Comparison of ENCODE assay signal across 19 cellular contexts in the genomic region with DNA sequence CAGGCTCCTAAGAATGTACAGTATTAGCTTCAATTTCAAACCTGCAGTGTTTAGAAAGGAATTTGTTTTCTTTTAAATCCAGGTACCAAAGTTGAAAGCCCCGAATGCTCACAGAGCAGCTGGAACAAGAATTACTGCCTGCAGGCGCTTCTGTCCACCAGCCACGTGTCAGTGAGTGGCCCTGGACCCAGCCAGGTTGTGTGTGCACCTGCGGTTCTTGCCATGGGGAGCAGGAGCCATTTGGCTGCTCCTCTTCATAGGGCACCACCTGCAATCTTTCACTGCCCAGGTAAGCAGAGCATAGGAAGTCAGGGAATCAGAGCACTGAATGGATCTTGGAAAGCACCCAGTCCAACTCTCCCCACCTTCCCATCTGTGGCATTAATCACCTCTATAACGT.
"Had no signal": no experiment of that assay in that cellular context is flagged by ENCODE, and none has a peak within 500 bp of the region (broad histone marks: within the 10 kb centered on the region; RNA-seq: fewer than 3 reads in every experiment).

No MANE protein-coding gene starts in this region.

- ATAC-seq: activated CD8-positive, alpha-beta memory T cell treated with anti-CD3 and anti-CD28 coated beads, Interleukin-2, amount 10 ng/mL, durations not matched to agents 7 days and 5 days; activated CD8-positive, alpha-beta T cell treated with anti-CD3 and anti-CD28 coated beads for 36 hours; activated naive CD4-positive, alpha-beta T cell treated with anti-CD3 and anti-CD28 coated beads, Interleukin-2, amount 50 U/mL, for 72 hours; left lung; naive thymus-derived CD4-positive, alpha-beta T cell had no signal

- DNase-seq: activated CD4-positive, alpha-beta T cell treated with anti-CD3 and anti-CD28 coated beads, Interleukin-2, amount 10 ng/mL, durations not matched to agents 7 days and 5 days; activated CD4-positive, CD25-positive, alpha-beta regulatory T cell treated with anti-CD3 and anti-CD28 coated beads, Interleukin-2, amount 50 U/mL, for 72 hours; activated CD8-positive, alpha-beta memory T cell treated with anti-CD3 and anti-CD28 coated beads, Interleukin-2, amount 10 ng/mL, durations not matched to agents 7 days and 5 days; activated CD8-positive, alpha-beta T cell treated with anti-CD3 and anti-CD28 coated beads for 36 hours; activated gamma-delta T cell treated with Interleukin-2 at 50 U/mL for 16 hours; aorta; brain microvascular endothelial cell; effector memory CD4-positive, alpha-beta T cell; foreskin melanocyte; immature natural killer cell; left lung; naive thymus-derived CD4-positive, alpha-beta T cell; retina; sigmoid colon; stimulated activated CD4-positive, alpha-beta T cell treated with anti-CD3 and anti-CD28 coated beads, Interleukin-15, amount 100 ng/mL, for 24 hours; stimulated activated CD4-positive, alpha-beta T cell treated with anti-CD3 and anti-CD28 coated beads, Interleukin-2, amount 100 ng/mL, for 48 hours; stimulated activated naive CD4-positive, alpha-beta T cell; testis had no signal
